In genomic region chr10:46255696-46256355, GRCh38 we compare ENCODE assay signal across 9 cellular contexts. TPM values are rescaled to one million over a fixed set of nuclear protein-coding genes. Genes with fewer than 3 reads are reported as not detected.
DNase-seq lines count a peak whose midpoint lies in the region; ATAC-seq, FAIRE-seq and TF ChIP-seq lines count a peak whose summit lies in the region.
"Had no signal": no experiment of that assay in that cellular context is flagged by ENCODE, and none has a peak within 500 bp of the region (broad histone marks: within the 10 kb centered on the region; RNA-seq: fewer than 3 reads in every experiment).

No MANE protein-coding gene starts in this region.

- H3K36me3 ChIP-seq in SK-N-SH (replicated peaks in 1 of 2; ENCODE audit: control insufficient read depth in 1 of 2, insufficient read depth in 2 of 2, low read length in 1 of 2): no peaks in the 10 kb centered on the region
- no peaks in the 10 kb centered on the region for H3K36me3 ChIP-seq in K562 (ENCODE audit: control insufficient read depth, insufficient read depth, low read length)

- no peaks in the 10 kb centered on the region for H3K9me1 ChIP-seq in K562 (ENCODE audit: control insufficient read depth, insufficient read depth, low read length)

- POLR2A ChIA-PET in SK-N-SH (lab: Yijun Ruan, JAX) (no interaction called here), K562 (lab: Yijun Ruan, JAX) (no interaction called here)

- no peaks in the 10 kb centered on the region for H3K79me2 ChIP-seq in SK-N-SH (ENCODE audit: insufficient read depth)
- H3K79me2 ChIP-seq in K562 (ENCODE audit: control insufficient read depth, insufficient read depth, low read length): no peaks in the 10 kb centered on the region

- no peaks in the 10 kb centered on the region for H3K9me3 ChIP-seq in SK-N-SH
- no peaks in the 10 kb centered on the region for H3K9me3 ChIP-seq in K562 (replicated peaks; ENCODE audit: control insufficient read depth, insufficient read depth, low read depth, low read length)

- no peaks in the 10 kb centered on the region for H3K9me2 ChIP-seq in SK-N-SH

- no peak for TF ChIP-seq POLR2A in K562 (conservative IDR thresholded peaks at IDR 0.05)

- DNase-seq in DMS53 (lab: John Stamatoyannopoulos, UW) (peak; percentile 86), SK-N-SH (peak; percentile 95), K562 (ENCODE audit: extremely low read depth in 1 of 4, low spot score in 3 of 4) (peak; percentile 70 to 80 (median 72)), iris pigment epithelial cell (ENCODE audit: low read depth) (peak; percentile 22)
- DNase-seq in stimulated activated CD4-positive, alpha-beta T cell treated with anti-CD3 and anti-CD28 coated beads, TNF-alpha, amount 100 ng/mL, for 48 hours (ENCODE audit: low read depth in 3 of 3): peak; percentile 32 to 58 (median 47)
- DNase-seq: activated B cell treated with CpG ODN at 0.5 μM for 24 hours had no signal

- no peaks in the 10 kb centered on the region for H3F3A ChIP-seq in SK-N-SH (replicated peaks; ENCODE audit: insufficient read depth)

- WGBS in SK-N-SH (ENCODE audit: low lambda C conversion rate): 24% methylated on average over 11 of the region's 11 CpGs
- WGBS in K562 (ENCODE audit: insufficient coverage, low coverage, missing lambda C conversion rate): 2% methylated on average over 11 of the region's 11 CpGs

- ATAC-seq in HG03354 (IDR thresholded peaks at IDR 0.05; ENCODE audit: poor library complexity, severe bottlenecking, unreplicated experiment) (peak; percentile 63), K562 (peak; percentile 91), GM18511 (IDR thresholded peaks at IDR 0.05; ENCODE audit: unreplicated experiment) (no peak), HG03097 (IDR thresholded peaks at IDR 0.05; ENCODE audit: low FRiP score, unreplicated experiment) (no peak)

- H3K4me2 ChIP-seq in SK-N-SH (no peak overlapping the region), K562 (ENCODE audit: insufficient read depth, low read length) (no peak overlapping the region)

- intact Hi-C loops in K562 (cut with micrococcal nuclease): no loop called here

- CTCF ChIA-PET in SK-N-SH (lab: Yijun Ruan, JAX): interaction anchor here (0.6 to 11.2 kb wide), 15 partner anchors 8 to 37 kb away, joined by 3 to 136 read pairs (median 4); no protein-coding TSS in a partner anchor
- CTCF ChIA-PET in K562 (lab: Yijun Ruan, JAX; ENCODE audit: low intra/inter-chr PET ratio): interaction anchor here (0.8 kb wide), 1 partner anchor 1021 kb away, joined by 3 read pairs; no protein-coding TSS in a partner anchor

- TF ChIP-seq CTCF in SK-N-SH (IDR thresholded peaks at IDR 0.05) (peak; percentile 65), K562 (IDR thresholded peaks at IDR 0.05 in 2 of 3, conservative IDR thresholded peaks at IDR 0.05 in 1 of 3; ENCODE audit: insufficient read depth in 2 of 3, low read depth in 1 of 3, low read length in 3 of 3) (peak; percentile 83 to 88 (median 85))

- no peak overlapping the region for H3K4me3 ChIP-seq in SK-N-SH (ENCODE audit: low read depth in 2 of 2, low read length in 1 of 2)
- H3K4me3 ChIP-seq in K562: no peak overlapping the region

- in situ Hi-C loops in K562 (cut with MboI): no loop called here

- H4K20me1 ChIP-seq in SK-N-SH (ENCODE audit: insufficient read depth) (no peaks in the 10 kb centered on the region), K562 (replicated peaks; ENCODE audit: control insufficient read depth, insufficient read depth, low read length) (0 out of 2 replicates have a peak, but pooled peaks cover 6% of the 10 kb centered on the region)

- H3K9ac ChIP-seq in SK-N-SH (no peak overlapping the region), K562 (ENCODE audit: insufficient read depth in 1 of 2, low read depth in 2 of 2, low read length in 2 of 2) (peak overlapping the region in 1 of 2 experiments; percentile 53; a peak in 1 of 4 replicates)

- H3K27me3 ChIP-seq in SK-N-SH (ENCODE audit: insufficient read depth): peaks cover 5% of the 10 kb centered on the region; the same call in 1 of the 2 replicates
- peaks cover 11 to 40% of the 10 kb centered on the region in 2 experiments for H3K27me3 ChIP-seq in K562 (ENCODE audit: control insufficient read depth in 2 of 2, insufficient read depth in 2 of 2, low read length in 2 of 2)

- BruUV-seq in K562 (replicated peaks; lab: Mats Ljungman, UMichigan): no TSS peak

- no peak for FAIRE-seq in K562 (lab: Jason Lieb, UNC)

- H3K4me1 ChIP-seq in SK-N-SH (ENCODE audit: control insufficient read depth in 1 of 2, insufficient read depth in 2 of 2, low read depth in 1 of 2, low read length in 1 of 2): peaks cover 0 to 14% of the 10 kb centered on the region in 2 experiments; a peak in 1 of 4 replicates
- H3K4me1 ChIP-seq in K562 (replicated peaks in 1 of 2; ENCODE audit: control insufficient read depth in 2 of 2, insufficient read depth in 2 of 2, low read length in 2 of 2): 0 out of 5 replicates have a peak, but pooled peaks cover 0 to 3% of the 10 kb centered on the region in 2 experiments

- peak; percentile 82 for TF ChIP-seq RAD21 in SK-N-SH (IDR thresholded peaks at IDR 0.05; ENCODE audit: low read length)
- peak; percentile 84 to 86 for TF ChIP-seq RAD21 in K562 (CRISPR knock-in tag; conservative IDR thresholded peaks at IDR 0.05 in 1 of 2, IDR thresholded peaks at IDR 0.05 in 1 of 2)

- H3K27ac ChIP-seq in SK-N-SH (ENCODE audit: low read depth in 2 of 2, low read length in 1 of 2) (peak overlapping the region in 1 of 2 experiments; percentile 73; a peak in 2 of 4 replicates), K562 (ENCODE audit: extremely low read depth, low read depth, low read length) (no peak overlapping the region)

- TF ChIP-seq EP300 in SK-N-SH (IDR thresholded peaks at IDR 0.05; ENCODE audit: borderline replicate concordance in 1 of 2, low read depth in 1 of 2, low read length in 1 of 2): peak in 1 of 2 experiments; percentile 42; a peak in 1 of 4 replicates
- no peak for TF ChIP-seq EP300 in K562 (IDR thresholded peaks at IDR 0.05; ENCODE audit: low read length)

- H2AFZ ChIP-seq in SK-N-SH (ENCODE audit: low read depth) (peak overlapping the region; percentile 10; the same call in 1 of the 2 replicates), K562 (ENCODE audit: low read depth, low read length) (no peak overlapping the region; the same call in 1 of the 2 replicates)

TF ChIP-seq in SK-N-SH, 30 proteins besides CTCF, POLR2A, EP300 and RAD21 (continues in another document):
- TF ChIP-seq CHD2 (IDR thresholded peaks at IDR 0.05; ENCODE audit: low read length, partially characterized antibody) (no peak), RXRA (IDR thresholded peaks at IDR 0.05; ENCODE audit: borderline replicate concordance, low read depth) (no peak), NRF1 (IDR thresholded peaks at IDR 0.05; ENCODE audit: low read depth, low read length) (no peak), RCOR1 (IDR thresholded peaks at IDR 0.05; ENCODE audit: low read length) (peak; percentile 56), MAX (IDR thresholded peaks at IDR 0.05; ENCODE audit: low read depth) (no peak), SMC3 (IDR thresholded peaks at IDR 0.05; ENCODE audit: low read depth, low read length) (peak; percentile 85), GABPA (IDR thresholded peaks at IDR 0.05; ENCODE audit: low read depth) (no peak)

TF ChIP-seq in K562, 482 proteins besides CTCF, POLR2A, EP300 and RAD21 (continues in another document):
- TF ChIP-seq KLF16 (IDR thresholded peaks at IDR 0.05): peak; percentile 25; the same call in 1 of the 2 replicates
- no peak for TF ChIP-seq HIVEP1 (CRISPR knock-in tag; IDR thresholded peaks at IDR 0.05)
- no peak for TF ChIP-seq MEF2D (tag; conservative IDR thresholded peaks at IDR 0.05; ENCODE audit: low read depth)
- no peak for TF ChIP-seq TAF9B (IDR thresholded peaks at IDR 0.05; ENCODE audit: partially characterized antibody)
- no peak for TF ChIP-seq U2AF1 (optimal IDR thresholded peaks at IDR 0.05; ENCODE audit: low read depth, low read length)
- TF ChIP-seq, protein P1, sequence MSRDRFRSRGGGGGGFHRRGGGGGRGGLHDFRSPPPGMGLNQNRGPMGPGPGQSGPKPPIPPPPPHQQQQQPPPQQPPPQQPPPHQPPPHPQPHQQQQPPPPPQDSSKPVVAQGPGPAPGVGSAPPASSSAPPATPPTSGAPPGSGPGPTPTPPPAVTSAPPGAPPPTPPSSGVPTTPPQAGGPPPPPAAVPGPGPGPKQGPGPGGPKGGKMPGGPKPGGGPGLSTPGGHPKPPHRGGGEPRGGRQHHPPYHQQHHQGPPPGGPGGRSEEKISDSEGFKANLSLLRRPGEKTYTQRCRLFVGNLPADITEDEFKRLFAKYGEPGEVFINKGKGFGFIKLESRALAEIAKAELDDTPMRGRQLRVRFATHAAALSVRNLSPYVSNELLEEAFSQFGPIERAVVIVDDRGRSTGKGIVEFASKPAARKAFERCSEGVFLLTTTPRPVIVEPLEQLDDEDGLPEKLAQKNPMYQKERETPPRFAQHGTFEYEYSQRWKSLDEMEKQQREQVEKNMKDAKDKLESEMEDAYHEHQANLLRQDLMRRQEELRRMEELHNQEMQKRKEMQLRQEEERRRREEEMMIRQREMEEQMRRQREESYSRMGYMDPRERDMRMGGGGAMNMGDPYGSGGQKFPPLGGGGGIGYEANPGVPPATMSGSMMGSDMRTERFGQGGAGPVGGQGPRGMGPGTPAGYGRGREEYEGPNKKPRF (IDR thresholded peaks at IDR 0.05; ENCODE audit: low read depth, low read length): no peak
- TF ChIP-seq SMARCA4 (IDR thresholded peaks at IDR 0.05): no peak
- TF ChIP-seq TCF7 (IDR thresholded peaks at IDR 0.05; ENCODE audit: borderline replicate concordance): no peak
- TF ChIP-seq CREBBP (IDR thresholded peaks at IDR 0.05; ENCODE audit: low read depth, low read length): no peak

RNA-seq across cellular contexts. Expression of gene ANTXRL, which starts 31.0 kb away (rescaled TPM):
- not detected in 2 replicates for polyA plus RNA-seq in SK-N-SH (2012; rRNA removed)
- polyA plus RNA-seq in SK-N-SH (2012; cell fraction: cytosol; rRNA removed): not detected in 2 replicates
- polyA plus RNA-seq in SK-N-SH (2012; cell fraction: nucleus; rRNA removed): 0.02 TPM in 1 of 2 replicates, not detected in the other
- total RNA-seq in K562 (2011; cell fraction: chromatin; rRNA removed; ENCODE audit: low replicate concordance): not detected in 2 replicates
- total RNA-seq in K562 (2011; cell fraction: nucleolus; rRNA removed): not detected in 2 replicates
- not detected in 2 replicates for total RNA-seq in K562 (2011; cell fraction: nucleoplasm; rRNA removed)
- not detected in 2 replicates for total RNA-seq in K562 (2014; rRNA removed)
- total RNA-seq in K562 (2014; rRNA removed; fragmentation: Illumina TruSeq; extraction: Trizol): not detected in 2 replicates
- total RNA-seq in K562 (2015; rRNA removed; fragmentation: Illumina TruSeq; extraction: Trizol): not detected in 2 replicates
- total RNA-seq in K562 (2021): not detected in 2 replicates
- polyA plus RNA-seq in K562 (2011; rRNA removed): not detected in 2 replicates
- not detected in 2 replicates for polyA plus RNA-seq in K562 (2011; cell fraction: cytosol; rRNA removed)
- not detected in 2 replicates for polyA plus RNA-seq in K562 (2011; cell fraction: nucleus; rRNA removed)
- 0.07 TPM in 1 of 2 replicates, not detected in the other for polyA plus RNA-seq in K562 (2012)
- polyA plus RNA-seq in K562 (2014; fragmentation: Illumina TruSeq; extraction: Trizol): not detected in 2 replicates
- not detected for polyA plus RNA-seq in K562 (2014; fragmentation: Nextera tagmentation; extraction: Ambion mirVana)
- not detected in 2 replicates for polyA plus RNA-seq in K562 (2014; rRNA removed)
- polyA minus RNA-seq in K562 (2011; rRNA and poly(A)+ RNA removed): not detected in 2 replicates
- polyA minus RNA-seq in K562 (2011; cell fraction: cytosol; rRNA and poly(A)+ RNA removed): not detected in 2 replicates
- not detected in 2 replicates for polyA minus RNA-seq in K562 (2011; cell fraction: nucleus; rRNA and poly(A)+ RNA removed)
- total RNA-seq: activated B cell treated with CpG ODN at 0.5 μM for 24 hours had no signal

Comparison
In these comparisons a context has a peak if more than half of its experiments do, and no peak if none do; other contexts are left out.
1. DNase-seq: peak in every context shown above with its lines; median percentile 95 in SK-N-SH; 86 in DMS53; 72 in K562; 47 in stimulated activated CD4-positive, alpha-beta T cell treated with anti-CD3 and anti-CD28 coated beads, TNF-alpha, amount 100 ng/mL, for 48 hours; 22 in iris pigment epithelial cell.
2. ATAC-seq: peak in HG03354 (single experiment) and K562 (single experiment); none in GM18511 (single experiment) and HG03097 (single experiment).